Comparison of ENCODE assay signal across 7 cellular contexts in genomic region chr16:14824090-14824943, GRCh38. TPM values are rescaled to one million over a fixed set of nuclear protein-coding genes. Genes with fewer than 3 reads are reported as not detected.
A peak's percentile ranks its signal among the peaks of the same experiment; 100 is the strongest.
DNase-seq lines count a peak whose midpoint lies in the region; ATAC-seq and TF ChIP-seq lines count a peak whose summit lies in the region.
"Not testable (repeated sequence)": the region's sequence is repeated elsewhere in the genome, so short reads cannot be mapped to it uniquely, and the experiment has no call there.

No MANE protein-coding gene starts in this region.

- in situ Hi-C loops in brain microvascular endothelial cell (cut with HindIII; ENCODE audit: low pct_ligation_motif_present, low sequenced_read_pairs) = not testable (repeated sequence)

- not testable (repeated sequence) for H3K36me3 ChIP-seq in HUES48 (ENCODE audit: control insufficient read depth, insufficient read depth, low read length); brain microvascular endothelial cell (replicated peaks); hepatocyte (replicated peaks; ENCODE audit: insufficient read depth, low read depth); lower lobe of right lung

- peak overlapping the region; percentile 68 for H3K4me2 ChIP-seq in hepatocyte

- not testable (repeated sequence) for H3K9me2 ChIP-seq in hepatocyte (replicated peaks; ENCODE audit: insufficient read depth)

- not testable (repeated sequence) for DNase-seq in activated CD8-positive, alpha-beta T cell treated with anti-CD3 and anti-CD28 coated beads for 36 hours; brain microvascular endothelial cell; fibroblast of villous mesenchyme (ENCODE audit: low read depth); hepatocyte (ENCODE audit: low spot score); lower lobe of right lung; skeletal muscle cell (ENCODE audit: low read depth)

- H3K9me3 ChIP-seq in HUES48 (ENCODE audit: control insufficient read depth, insufficient read depth, low read length); hepatocyte (ENCODE audit: low read depth); lower lobe of right lung: not testable (repeated sequence)

- peak; percentile 47 for ATAC-seq in activated CD8-positive, alpha-beta T cell treated with anti-CD3 and anti-CD28 coated beads for 36 hours
- peak; percentile 90 to 92 for ATAC-seq in lower lobe of right lung

- not testable (repeated sequence) for H3K27me3 ChIP-seq in HUES48 (ENCODE audit: control insufficient read depth, insufficient read depth, low read length); brain microvascular endothelial cell (replicated peaks); hepatocyte; lower lobe of right lung (ENCODE audit: low read depth)

- H3K4me3 Mint-ChIP-seq in activated CD8-positive, alpha-beta T cell treated with anti-CD3 and anti-CD28 coated beads for 36 hours = not testable (repeated sequence)

- H3K4me3 ChIP-seq in HUES48 (ENCODE audit: low read depth, low read length) (peak overlapping the region; percentile 43; the same call in 1 of the 2 replicates), brain microvascular endothelial cell (ENCODE audit: low read depth, low read length) (peak overlapping the region; percentile 15), fibroblast of villous mesenchyme (ENCODE audit: low read depth, low read length) (peak overlapping the region; percentile 21), lower lobe of right lung (peak overlapping the region; percentile 27), skeletal muscle cell (ENCODE audit: low read depth, low read length) (peak overlapping the region; percentile 21)
- H3K4me3 ChIP-seq in hepatocyte = not testable (repeated sequence)

- intact Hi-C loops in activated CD8-positive, alpha-beta T cell treated with anti-CD3 and anti-CD28 coated beads for 36 hours (cut with micrococcal nuclease); lower lobe of right lung (cut with DNase I): not testable (repeated sequence)

- H4K20me1 ChIP-seq in hepatocyte (ENCODE audit: insufficient read depth, poor library complexity, severe bottlenecking) = not testable (repeated sequence)

- H3K9ac ChIP-seq in HUES48 (ENCODE audit: low read depth, low read length) = not testable (repeated sequence)

- H3K9me3 Mint-ChIP-seq in activated CD8-positive, alpha-beta T cell treated with anti-CD3 and anti-CD28 coated beads for 36 hours = not testable (repeated sequence)

- H3K4me1 Mint-ChIP-seq in activated CD8-positive, alpha-beta T cell treated with anti-CD3 and anti-CD28 coated beads for 36 hours (ENCODE audit: low read depth) = not testable (repeated sequence)

- not testable (repeated sequence) for H3K27ac Mint-ChIP-seq in activated CD8-positive, alpha-beta T cell treated with anti-CD3 and anti-CD28 coated beads for 36 hours

- not testable (repeated sequence) for H3K4me1 ChIP-seq in HUES48 (ENCODE audit: control insufficient read depth, insufficient read depth, low read length); hepatocyte (ENCODE audit: insufficient read depth); lower lobe of right lung

- TF ChIP-seq CTCF in activated CD8-positive, alpha-beta T cell treated with anti-CD3 and anti-CD28 coated beads for 36 hours (IDR thresholded peaks at IDR 0.05); brain microvascular endothelial cell (IDR thresholded peaks at IDR 0.05; ENCODE audit: low read depth, low read length, missing control alignments); fibroblast of villous mesenchyme (IDR thresholded peaks at IDR 0.05; ENCODE audit: insufficient read depth, low read depth, low read length); hepatocyte (IDR thresholded peaks at IDR 0.05; ENCODE audit: poor library complexity); lower lobe of right lung (IDR thresholded peaks at IDR 0.05): not testable (repeated sequence)

- H3K27me3 Mint-ChIP-seq in activated CD8-positive, alpha-beta T cell treated with anti-CD3 and anti-CD28 coated beads for 36 hours = not testable (repeated sequence)

- 20% methylated on average over 2 of the region's 42 CpGs for WGBS in hepatocyte (ENCODE audit: low lambda C conversion rate, missing lambda C conversion rate)

- POLR2A ChIA-PET in activated CD8-positive, alpha-beta T cell treated with anti-CD3 and anti-CD28 coated beads for 36 hours (lab: Charles Lee) = not testable (repeated sequence)

- H3K36me3 Mint-ChIP-seq in activated CD8-positive, alpha-beta T cell treated with anti-CD3 and anti-CD28 coated beads for 36 hours (ENCODE audit: low read depth) = not testable (repeated sequence)

- H3K27ac ChIP-seq in HUES48 (ENCODE audit: low read depth, low read length); brain microvascular endothelial cell; lower lobe of right lung: not testable (repeated sequence)
- H3K27ac ChIP-seq in hepatocyte = peak overlapping the region; percentile 34

- CTCF ChIA-PET in activated CD8-positive, alpha-beta T cell treated with anti-CD3 and anti-CD28 coated beads for 36 hours (lab: Charles Lee) = not testable (repeated sequence)

- peak overlapping the region; percentile 52 for H2AFZ ChIP-seq in hepatocyte

- H3K79me2 ChIP-seq in hepatocyte = not testable (repeated sequence)

RNA-seq across cellular contexts. Expression of gene NOMO1, which starts 9.2 kb away (rescaled TPM):
- total RNA-seq in activated CD8-positive, alpha-beta T cell treated with anti-CD3 and anti-CD28 coated beads for 36 hours = 10 to 100 TPM; 39.8 to 40.5 TPM
- 70.2 and 80.3 TPM in 2 replicates for total RNA-seq in fibroblast of villous mesenchyme
- total RNA-seq in hepatocyte = 78.1 and 87.4 TPM in 2 replicates
- 79.1 and 95.3 TPM in 2 replicates for polyA plus RNA-seq in hepatocyte
- total RNA-seq in lower lobe of right lung = 57.7 TPM
